Comparison of ENCODE assay signal across 36 cellular contexts in the genomic region with DNA sequence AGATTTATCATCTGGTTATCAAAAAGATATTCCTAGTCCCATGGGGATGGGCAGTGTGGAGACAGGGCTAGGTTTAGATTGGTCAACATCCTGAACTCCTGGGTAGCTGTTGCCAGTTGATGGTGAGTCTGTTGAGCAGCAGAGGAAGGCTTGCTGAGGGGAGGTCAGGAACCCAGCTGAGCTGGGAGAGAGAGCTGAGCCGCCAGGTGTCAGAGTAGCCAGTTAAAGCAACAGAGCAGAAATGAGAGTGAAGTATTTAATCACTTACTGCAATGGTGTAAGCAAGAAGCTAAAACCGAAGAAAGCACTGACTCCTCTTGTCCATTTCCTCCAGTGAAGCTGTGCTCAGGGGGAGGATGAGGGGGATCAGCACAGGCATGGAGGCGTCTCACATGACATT. TPM values are rescaled to one million over a fixed set of nuclear protein-coding genes. Genes with fewer than 3 reads are reported as not detected.
"Had no signal": no experiment of that assay in that cellular context is flagged by ENCODE, and none has a peak within 500 bp of the region (broad histone marks: within the 10 kb centered on the region; RNA-seq: fewer than 3 reads in every experiment).

No MANE protein-coding gene starts in this region.

- H3K9ac ChIP-seq: parathyroid adenoma had no signal

- H3K36me3 Mint-ChIP-seq: memory B cell; mesothelial cell of epicardium; naive B cell; natural killer cell treated with Interleukin-12 subunit alpha and Interleukin-12 subunit beta and Interleukin-15 and Interleukin-18, amount 100 ng/mL, for 72 hours had no signal

- H3K36me3 ChIP-seq: colonic mucosa, suprapubic skin, transverse colon had no signal

- H3K9me3 ChIP-seq: colonic mucosa, esophagus muscularis mucosa, heart right ventricle, mucosa of descending colon, right atrium auricular region, suprapubic skin, transverse colon had no signal

- H2AFZ ChIP-seq: parathyroid adenoma had no signal

- H3K27ac ChIP-seq: colonic mucosa, esophagus muscularis mucosa, foreskin keratinocyte, parathyroid adenoma, right atrium auricular region, suprapubic skin, transverse colon had no signal

- DNase-seq: colonic mucosa; effector CD8-positive, alpha-beta T cell; foreskin keratinocyte; glutamatergic neuron; heart right ventricle; hippocampal formation; left colon; mucosa of descending colon; naive B cell; stimulated activated CD4-positive, alpha-beta T cell treated with anti-CD3 and anti-CD28 coated beads, Interleukin-12 subunit alpha, Interleukin-12 subunit beta, amount 100 ng/mL, for 4 hours; stimulated activated CD4-positive, alpha-beta T cell treated with anti-CD3 and anti-CD28 coated beads, Interleukin-1b, Interleukin-23, amount 100 ng/mL, for 48 hours; stimulated activated CD4-positive, alpha-beta T cell treated with anti-CD3 and anti-CD28 coated beads, Interleukin-4, amount 100 ng/mL, for 1 hour; stimulated activated CD8-positive, alpha-beta memory T cell treated with anti-CD3 and anti-CD28 coated beads, Interleukin-4, amount 100 ng/mL, for 48 hours; stimulated activated naive CD4-positive, alpha-beta T cell; stimulated activated naive CD8-positive, alpha-beta T cell treated with anti-CD3 and anti-CD28 coated beads, Interleukin-15, amount 100 ng/mL, for 72 hours; transverse colon had no signal

- H3K4me3 ChIP-seq: colonic mucosa, esophagus muscularis mucosa, heart right ventricle, lung, mucosa of descending colon, right atrium auricular region, smooth muscle cell, suprapubic skin, transverse colon had no signal

- H3K4me1 ChIP-seq: colonic mucosa, parathyroid adenoma, transverse colon had no signal

- H3K27me3 Mint-ChIP-seq: dendritic cell treated with granulocyte-macrophage colony-stimulating factor and Interleukin-4, amounts not matched to agents 40 ng/mL and 50 ng/mL, for 4 days; progenitor cell of endocrine pancreas; stimulated activated naive CD8-positive, alpha-beta T cell treated with anti-CD3 and anti-CD28 coated beads, Interleukin-15, amount 100 ng/mL, for 72 hours had no signal

- H3K9me3 Mint-ChIP-seq: memory B cell; mesothelial cell of epicardium; natural killer cell treated with Interleukin-12 subunit alpha and Interleukin-12 subunit beta and Interleukin-15 and Interleukin-18, amount 100 ng/mL, for 72 hours had no signal

- H3K27me3 ChIP-seq: colonic mucosa, esophagus muscularis mucosa, heart right ventricle, right atrium auricular region, suprapubic skin, transverse colon had no signal

- H3K79me2 ChIP-seq: parathyroid adenoma had no signal

- H3K4me3 Mint-ChIP-seq: dendritic cell treated with granulocyte-macrophage colony-stimulating factor and Interleukin-4, amounts not matched to agents 40 ng/mL and 50 ng/mL, for 4 days; memory B cell; mesothelial cell of epicardium; natural killer cell treated with Interleukin-12 subunit alpha and Interleukin-12 subunit beta and Interleukin-15 and Interleukin-18, amount 100 ng/mL, for 72 hours; neural crest cell; stimulated activated naive CD8-positive, alpha-beta T cell treated with anti-CD3 and anti-CD28 coated beads, Interleukin-15, amount 100 ng/mL, for 72 hours had no signal

- FAIRE-seq: endothelial cell of umbilical vein, islet of Langerhans had no signal

- H3K4me2 ChIP-seq: smooth muscle cell had no signal

- H3K4me1 Mint-ChIP-seq: memory B cell, mesothelial cell of epicardium had no signal

- H3K27ac Mint-ChIP-seq: dendritic cell treated with granulocyte-macrophage colony-stimulating factor and Interleukin-4, amounts not matched to agents 40 ng/mL and 50 ng/mL, for 4 days; memory B cell; mesothelial cell of epicardium; naive B cell; natural killer cell treated with Interleukin-12 subunit alpha and Interleukin-12 subunit beta and Interleukin-15 and Interleukin-18, amount 100 ng/mL, for 72 hours; progenitor cell of endocrine pancreas; stimulated activated naive CD8-positive, alpha-beta T cell treated with anti-CD3 and anti-CD28 coated beads, Interleukin-15, amount 100 ng/mL, for 72 hours had no signal

- ATAC-seq: foreskin keratinocyte; natural killer cell treated with Interleukin-12 subunit alpha and Interleukin-12 subunit beta and Interleukin-15 and Interleukin-18, amount 100 ng/mL, for 72 hours; stimulated activated naive CD8-positive, alpha-beta T cell treated with anti-CD3 and anti-CD28 coated beads, Interleukin-15, amount 100 ng/mL, for 72 hours had no signal

RNA-seq across cellular contexts. Expression of a gene that starts 29.6 kb away (rescaled TPM):
- total RNA-seq: endothelial cell of umbilical vein; epithelial cell of proximal tubule; fibroblast of lung; foreskin keratinocyte; kidney epithelial cell; liver; mesothelial cell of epicardium; natural killer cell treated with Interleukin-12 subunit alpha and Interleukin-12 subunit beta and Interleukin-15 and Interleukin-18, amount 100 ng/mL, for 72 hours; neural crest cell; osteoblast; progenitor cell of endocrine pancreas; smooth muscle cell; suprapubic skin had no signal
- polyA plus RNA-seq: endothelial cell of umbilical vein, fibroblast of lung, foreskin keratinocyte, liver, lung, smooth muscle cell had no signal

RNA-seq across cellular contexts. Expression of a gene that starts 30.7 kb away (rescaled TPM):
- total RNA-seq: endothelial cell of umbilical vein; epithelial cell of proximal tubule; fibroblast of lung; foreskin keratinocyte; heart right ventricle; kidney epithelial cell; natural killer cell treated with Interleukin-12 subunit alpha and Interleukin-12 subunit beta and Interleukin-15 and Interleukin-18, amount 100 ng/mL, for 72 hours; neural crest cell; osteoblast; right atrium auricular region; smooth muscle cell; urinary bladder had no signal
- polyA plus RNA-seq: endothelial cell of umbilical vein, fibroblast of lung, foreskin keratinocyte had no signal
